ENCODE assay signal across 18 cellular contexts in genomic region chr17:60075981-60076380, GRCh38.
"Had no signal": no experiment of that assay in that cellular context is flagged by ENCODE, and none has a peak within 500 bp of the region (broad histone marks: within the 10 kb centered on the region; RNA-seq: fewer than 3 reads in every experiment).

No MANE protein-coding gene starts in this region.

- H3K9ac ChIP-seq: SK-N-SH had no signal

- H3K27me3 Mint-ChIP-seq: activated naive CD8-positive, alpha-beta T cell treated with anti-CD3 and anti-CD28 coated beads, Interleukin-2, amount 10 ng/mL, durations not matched to agents 7 days and 5 days; naive thymus-derived CD4-positive, alpha-beta T cell had no signal

- H3K4me2 ChIP-seq: SK-N-SH had no signal

- H3K9me3 ChIP-seq: breast epithelium, esophagus squamous epithelium, SK-N-SH, spleen, upper lobe of right lung had no signal

- H3K9me3 Mint-ChIP-seq: activated naive CD8-positive, alpha-beta T cell treated with anti-CD3 and anti-CD28 coated beads, Interleukin-2, amount 10 ng/mL, durations not matched to agents 7 days and 5 days; immature natural killer cell; naive thymus-derived CD4-positive, alpha-beta T cell had no signal

- H3K4me3 Mint-ChIP-seq: activated naive CD8-positive, alpha-beta T cell treated with anti-CD3 and anti-CD28 coated beads, Interleukin-2, amount 10 ng/mL, durations not matched to agents 7 days and 5 days had no signal

- H3K9me2 ChIP-seq: SK-N-SH had no signal

- ATAC-seq: left colon; naive thymus-derived CD4-positive, alpha-beta T cell; sciatic nerve; upper lobe of right lung had no signal

- H3K27ac Mint-ChIP-seq: activated naive CD8-positive, alpha-beta T cell treated with anti-CD3 and anti-CD28 coated beads, Interleukin-2, amount 10 ng/mL, durations not matched to agents 7 days and 5 days had no signal

- H3K27me3 ChIP-seq: breast epithelium, dorsolateral prefrontal cortex, esophagus squamous epithelium, spleen, upper lobe of right lung had no signal

- DNase-seq: activated CD4-positive, CD25-positive, alpha-beta regulatory T cell treated with anti-CD3 and anti-CD28 coated beads, Interleukin-2, amount 50 U/mL, for 72 hours; activated effector memory CD4-positive, alpha-beta T cell treated with Interleukin-2 at 50 U/mL for 16 hours; activated naive CD8-positive, alpha-beta T cell treated with anti-CD3 and anti-CD28 coated beads, Interleukin-2, amount 10 ng/mL, durations not matched to agents 7 days and 5 days; anterior cingulate cortex; dorsolateral prefrontal cortex; esophagus squamous epithelium; foreskin fibroblast; immature natural killer cell; left colon; naive thymus-derived CD4-positive, alpha-beta T cell; SK-N-SH; spleen; stimulated activated CD4-positive, alpha-beta T cell treated with anti-CD3 and anti-CD28 coated beads, Interleukin-1b, Interleukin-23, amount 100 ng/mL, for 48 hours; stimulated activated naive CD4-positive, alpha-beta T cell treated with Interleukin-2 at 50 U/mL for 16 hours; upper lobe of right lung had no signal

- H3K4me3 ChIP-seq: breast epithelium, dorsolateral prefrontal cortex, esophagus squamous epithelium, lung, spleen, upper lobe of right lung had no signal
